29 cellular contexts compared by ENCODE assay signal in the genomic region with DNA sequence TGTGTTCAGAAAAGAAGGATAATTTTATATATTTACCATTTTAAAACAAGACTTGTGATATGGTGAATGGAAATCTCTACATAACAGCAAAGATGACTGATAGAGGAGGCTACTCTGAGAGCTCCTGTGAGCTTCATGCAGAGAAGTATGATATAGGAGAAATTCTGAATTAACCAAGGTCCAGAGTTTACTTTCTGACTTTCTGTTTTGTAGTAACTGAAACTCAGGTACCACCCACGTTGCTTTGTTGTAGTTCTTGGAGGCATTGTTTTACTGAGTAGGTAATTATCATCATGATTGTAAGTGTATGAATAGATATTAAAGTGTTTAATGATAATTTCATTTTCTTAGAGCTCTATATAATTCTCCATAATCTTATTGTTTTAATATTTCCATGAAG. TPM values are rescaled to one million over a fixed set of nuclear protein-coding genes. Genes with fewer than 3 reads are reported as not detected.
DNase-seq lines count a peak whose midpoint lies in the region; ATAC-seq and TF ChIP-seq lines count a peak whose summit lies in the region.
"Had no signal": no experiment of that assay in that cellular context is flagged by ENCODE, and none has a peak within 500 bp of the region (broad histone marks: within the 10 kb centered on the region; RNA-seq: fewer than 3 reads in every experiment).

No MANE protein-coding gene starts in this region.

- POLR2A ChIA-PET in activated CD8-positive, alpha-beta T cell treated with anti-CD3 and anti-CD28 coated beads, Interleukin-2, amount 10 ng/mL, durations not matched to agents 7 days and 5 days (lab: Charles Lee), result interaction anchor here (1.2 kb wide), 1 partner anchor 18 kb away, joined by 4 read pairs; a partner anchor contains a TSS

- peaks cover 19% of the 10 kb centered on the region for H3K27me3 Mint-ChIP-seq in activated CD8-positive, alpha-beta T cell treated with anti-CD3 and anti-CD28 coated beads, Interleukin-2, amount 10 ng/mL, durations not matched to agents 7 days and 5 days (ENCODE audit: low read depth)

- H3K4me2 ChIP-seq in MM.1S (ENCODE audit: low read depth, low read length), result peak overlapping the region; percentile 28; the same call in 1 of the 2 replicates
- H3K4me2 ChIP-seq: KMS-11 had no signal

- in situ Hi-C loops in GM13976 (cut with MboI; ENCODE audit: low sequenced_read_pairs, unreplicated experiment), result no loop called here

- CTCF ChIA-PET in activated CD8-positive, alpha-beta T cell treated with anti-CD3 and anti-CD28 coated beads, Interleukin-2, amount 10 ng/mL, durations not matched to agents 7 days and 5 days (lab: Charles Lee), result interaction anchor here (0.9 to 1.5 kb wide), 4 partner anchors 17 to 216 kb away, joined by 3 to 4 read pairs (median 3); a partner anchor contains a TSS

- H3K4me3 ChIP-seq in GM12865 (ENCODE audit: low read depth, low read length), result no peak overlapping the region
- H3K4me3 ChIP-seq in MM.1S (ENCODE audit: low read length), result no peak overlapping the region

- ATAC-seq in GM19468 (IDR thresholded peaks at IDR 0.05; ENCODE audit: extremely low read depth, unreplicated experiment) (peak; percentile 27), HG02973 (IDR thresholded peaks at IDR 0.05; ENCODE audit: unreplicated experiment) (peak; percentile 63), HG02642 (IDR thresholded peaks at IDR 0.05; ENCODE audit: poor library complexity, unreplicated experiment) (no peak)
- ATAC-seq in activated CD8-positive, alpha-beta T cell treated with anti-CD3 and anti-CD28 coated beads, Interleukin-2, amount 10 ng/mL, durations not matched to agents 7 days and 5 days, result no peak

- H3K4me3 Mint-ChIP-seq in activated CD8-positive, alpha-beta T cell treated with anti-CD3 and anti-CD28 coated beads, Interleukin-2, amount 10 ng/mL, durations not matched to agents 7 days and 5 days, result no peak overlapping the region
- H3K4me3 Mint-ChIP-seq: CD8-positive, alpha-beta memory T cell; H9 had no signal

- no peaks in the 10 kb centered on the region for H3F3A ChIP-seq in MM.1S (ENCODE audit: insufficient read depth, low read length)

- no peaks in the 10 kb centered on the region for H4K20me1 ChIP-seq in MM.1S (ENCODE audit: insufficient read depth, low read length)

- H3K4me1 Mint-ChIP-seq in activated CD8-positive, alpha-beta T cell treated with anti-CD3 and anti-CD28 coated beads, Interleukin-2, amount 10 ng/mL, durations not matched to agents 7 days and 5 days (ENCODE audit: low read depth), result no peaks in the 10 kb centered on the region
- H3K4me1 Mint-ChIP-seq: CD8-positive, alpha-beta memory T cell had no signal

- H3K79me2 ChIP-seq in MM.1S (ENCODE audit: low read length), result no peaks in the 10 kb centered on the region

- no peak overlapping the region for H3K27ac Mint-ChIP-seq in activated CD8-positive, alpha-beta T cell treated with anti-CD3 and anti-CD28 coated beads, Interleukin-2, amount 10 ng/mL, durations not matched to agents 7 days and 5 days
- H3K27ac Mint-ChIP-seq: H9 had no signal

- H3K36me3 ChIP-seq in MM.1S (replicated peaks; ENCODE audit: insufficient read depth, low read length), result no peaks in the 10 kb centered on the region

- no peaks in the 10 kb centered on the region for H3K9me3 Mint-ChIP-seq in activated CD8-positive, alpha-beta T cell treated with anti-CD3 and anti-CD28 coated beads, Interleukin-2, amount 10 ng/mL, durations not matched to agents 7 days and 5 days (ENCODE audit: insufficient read depth)
- H3K9me3 Mint-ChIP-seq: CD8-positive, alpha-beta memory T cell; H9 had no signal

- H3K27ac ChIP-seq in MM.1S (ENCODE audit: low read length), result no peak overlapping the region
- H3K27ac ChIP-seq: KMS-11 had no signal

- H3K27me3 ChIP-seq in MM.1S (replicated peaks; ENCODE audit: insufficient read depth, low read length), result no peaks in the 10 kb centered on the region

- H3K4me1 ChIP-seq in MM.1S (ENCODE audit: low read length), result peaks cover 16% of the 10 kb centered on the region

- H3K36me3 Mint-ChIP-seq in activated CD8-positive, alpha-beta T cell treated with anti-CD3 and anti-CD28 coated beads, Interleukin-2, amount 10 ng/mL, durations not matched to agents 7 days and 5 days (ENCODE audit: low read depth), result no peaks in the 10 kb centered on the region
- H3K36me3 Mint-ChIP-seq: CD8-positive, alpha-beta memory T cell had no signal

- no peaks in the 10 kb centered on the region for H3K9me2 ChIP-seq in MM.1S (replicated peaks; ENCODE audit: insufficient read depth, low read length)

- H3K9me3 ChIP-seq in MM.1S (replicated peaks; ENCODE audit: insufficient read depth, low read length), result no peaks in the 10 kb centered on the region

- H3K9ac ChIP-seq in MM.1S (ENCODE audit: low read length), result no peak overlapping the region
- H3K9ac ChIP-seq: KMS-11 had no signal

- no peak overlapping the region for H2AFZ ChIP-seq in MM.1S (ENCODE audit: low read length)

- peak; percentile 16 for DNase-seq in GM12865 (ENCODE audit: low read depth)
- DNase-seq in MM.1S, result no peak
- DNase-seq in activated CD4-positive, alpha-beta T cell treated with anti-CD3 and anti-CD28 coated beads for 1 hour, result no peak
- DNase-seq in activated CD8-positive, alpha-beta T cell treated with anti-CD3 and anti-CD28 coated beads, Interleukin-2, amount 10 ng/mL, durations not matched to agents 7 days and 5 days, result no peak
- DNase-seq in GM13976 (ENCODE audit: low spot score), result no peak
- DNase-seq: 8988T; AML-193; C1 segment of cervical spinal cord; Calu3; CD8-positive, alpha-beta memory T cell; DMS53; EL; GF-D8; H9; IMR-90; MV-4-11; NCI-H1105 treated with DMSO at 0.1 percent for 48 hours; NCI-H1694 treated with DMSO at 0.1 percent for 48 hours; NCI-H2081 treated with DMSO at 0.1 percent for 48 hours; NCI-H446; NCI-H526; PC-3; Right ventricle myocardium superior; T1000 had no signal

- TF ChIP-seq CTCF in GM12865 (IDR thresholded peaks at IDR 0.05; ENCODE audit: insufficient read depth, low read depth, low read length, missing control alignments), result no peak
- no peak for TF ChIP-seq CTCF in MM.1S (IDR thresholded peaks at IDR 0.05; ENCODE audit: low read length)
- TF ChIP-seq CTCF in GM13976 (IDR thresholded peaks at IDR 0.05; ENCODE audit: borderline replicate concordance, control extremely low read depth, extremely low read depth, insufficient read depth, missing control alignments), result no peak

RNA-seq across cellular contexts. Expression of a gene that starts 18.0 kb away (rescaled TPM):
- 10 to 100 TPM; 13.0 to 14.9 TPM for total RNA-seq in activated CD8-positive, alpha-beta T cell treated with anti-CD3 and anti-CD28 coated beads, Interleukin-2, amount 10 ng/mL, durations not matched to agents 7 days and 5 days

RNA-seq across cellular contexts. Expression of a gene that starts 18.3 kb away (rescaled TPM):
- total RNA-seq in activated CD8-positive, alpha-beta T cell treated with anti-CD3 and anti-CD28 coated beads, Interleukin-2, amount 10 ng/mL, durations not matched to agents 7 days and 5 days, result not detected
- total RNA-seq: CD8-positive, alpha-beta memory T cell; Right ventricle myocardium superior; T-helper 1 cell treated with Interleukin-12 subunit alpha and Interleukin-12 subunit beta and Interleukin-4 antibody, amounts not matched to agents 30 ng/mL and 1 ng/mL, for 36 hours had no signal

Comparison
In these comparisons a context has a peak if more than half of its experiments do, and no peak if none do; other contexts are left out.
1. ATAC-seq: peak in GM19468 (single experiment) and HG02973 (single experiment); none in activated CD8-positive, alpha-beta T cell treated with anti-CD3 and anti-CD28 coated beads, Interleukin-2, amount 10 ng/mL, durations not matched to agents 7 days and 5 days (single experiment) and HG02642 (single experiment).